In the genomic region with DNA sequence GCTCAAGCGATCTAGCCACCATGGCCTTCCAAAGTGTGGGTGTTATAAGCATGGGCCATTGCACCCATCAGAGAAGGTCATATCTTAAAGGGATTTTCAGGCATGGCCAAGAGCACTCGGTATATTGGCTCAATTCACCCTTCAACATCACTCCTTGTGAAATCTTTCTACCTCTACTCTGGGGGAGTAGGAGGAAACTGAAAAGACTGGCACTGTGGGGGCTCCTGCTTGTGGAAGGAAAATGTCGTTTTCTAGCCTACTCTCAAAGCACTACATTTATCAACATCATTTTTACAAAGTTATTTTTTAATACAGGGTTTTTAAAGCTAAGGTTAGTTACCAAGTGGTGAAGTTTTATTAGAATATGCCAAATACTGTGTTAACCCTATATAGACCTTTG, we compare ENCODE assay signal across 35 cellular contexts. TPM values are rescaled to one million over a fixed set of nuclear protein-coding genes. Genes with fewer than 3 reads are reported as not detected.
"Had no signal": no experiment of that assay in that cellular context is flagged by ENCODE, and none has a peak within 500 bp of the region (broad histone marks: within the 10 kb centered on the region; RNA-seq: fewer than 3 reads in every experiment).

No MANE protein-coding gene starts in this region.

- H3K27me3 Mint-ChIP-seq: activated CD4-positive, alpha-beta memory T cell treated with anti-CD3 and anti-CD28 coated beads, Interleukin-2, amount 10 ng/mL, durations not matched to agents 7 days and 5 days; activated CD8-positive, alpha-beta memory T cell treated with anti-CD3 and anti-CD28 coated beads, Interleukin-2, amount 10 ng/mL, durations not matched to agents 7 days and 5 days; activated naive CD4-positive, alpha-beta T cell treated with anti-CD3 and anti-CD28 coated beads, Interleukin-2, amount 10 ng/mL, durations not matched to agents 7 days and 5 days; activated naive CD8-positive, alpha-beta T cell treated with anti-CD3 and anti-CD28 coated beads, Interleukin-2, amount 10 ng/mL, durations not matched to agents 7 days and 5 days; activated naive CD8-positive, alpha-beta T cell treated with anti-CD3 and anti-CD28 coated beads, Interleukin-2, amount 50 U/mL, for 24 hours; activated T-cell treated with anti-CD3 and anti-CD28 coated beads, Interleukin-2, amount 50 U/mL, for 24 hours had no signal

- H3K4me1 Mint-ChIP-seq: activated CD4-positive, alpha-beta memory T cell treated with anti-CD3 and anti-CD28 coated beads, Interleukin-2, amount 10 ng/mL, durations not matched to agents 7 days and 5 days; activated CD4-positive, alpha-beta T cell treated with anti-CD3 and anti-CD28 coated beads for 36 hours; activated CD4-positive, alpha-beta T cell treated with anti-CD3 and anti-CD28 coated beads, Interleukin-2, amount 10 ng/mL, durations not matched to agents 7 days and 5 days; activated CD8-positive, alpha-beta memory T cell treated with anti-CD3 and anti-CD28 coated beads, Interleukin-2, amount 10 ng/mL, durations not matched to agents 7 days and 5 days; activated naive CD4-positive, alpha-beta T cell treated with anti-CD3 and anti-CD28 coated beads, Interleukin-2, amount 10 ng/mL, durations not matched to agents 7 days and 5 days; activated naive CD4-positive, alpha-beta T cell treated with anti-CD3 and anti-CD28 coated beads, Interleukin-2, amount 50 U/mL, for 24 hours; activated naive CD8-positive, alpha-beta T cell treated with anti-CD3 and anti-CD28 coated beads, Interleukin-2, amount 10 ng/mL, durations not matched to agents 7 days and 5 days; activated naive CD8-positive, alpha-beta T cell treated with anti-CD3 and anti-CD28 coated beads, Interleukin-2, amount 50 U/mL, for 24 hours; brain had no signal

- H3K27ac ChIP-seq: ascending aorta, cardiac muscle cell, WERI-Rb-1 had no signal

- H3K4me3 Mint-ChIP-seq: activated CD4-positive, alpha-beta memory T cell treated with anti-CD3 and anti-CD28 coated beads, Interleukin-2, amount 10 ng/mL, durations not matched to agents 7 days and 5 days; activated CD4-positive, alpha-beta T cell treated with anti-CD3 and anti-CD28 coated beads for 36 hours; activated CD4-positive, alpha-beta T cell treated with anti-CD3 and anti-CD28 coated beads, Interleukin-2, amount 10 ng/mL, durations not matched to agents 7 days and 5 days; activated CD8-positive, alpha-beta memory T cell treated with anti-CD3 and anti-CD28 coated beads, Interleukin-2, amount 10 ng/mL, durations not matched to agents 7 days and 5 days; activated CD8-positive, alpha-beta T cell treated with anti-CD3 and anti-CD28 coated beads, Interleukin-2, amount 10 ng/mL, durations not matched to agents 7 days and 5 days; activated naive CD4-positive, alpha-beta T cell treated with anti-CD3 and anti-CD28 coated beads, Interleukin-2, amount 10 ng/mL, durations not matched to agents 7 days and 5 days; activated naive CD4-positive, alpha-beta T cell treated with anti-CD3 and anti-CD28 coated beads, Interleukin-2, amount 50 U/mL, for 24 hours; activated naive CD8-positive, alpha-beta T cell; activated naive CD8-positive, alpha-beta T cell treated with anti-CD3 and anti-CD28 coated beads, Interleukin-2, amount 10 ng/mL, durations not matched to agents 7 days and 5 days; activated naive CD8-positive, alpha-beta T cell treated with anti-CD3 and anti-CD28 coated beads, Interleukin-2, amount 50 U/mL, for 24 hours; activated T-cell treated with anti-CD3 and anti-CD28 coated beads, Interleukin-2, amount 50 U/mL, for 24 hours; brain; T-helper 1 cell treated with Interleukin-12 subunit alpha and Interleukin-12 subunit beta and Interleukin-4 antibody, amounts not matched to agents 30 μg/mL and 1 μg/mL, for 36 hours; T-helper 2 cell treated with Interferon-gamma antibody and Interleukin-4, amounts not matched to agents 5 μg/mL and 100 μg/mL, for 36 hours; WTC11 had no signal

- H3K36me3 Mint-ChIP-seq: activated CD8-positive, alpha-beta memory T cell treated with anti-CD3 and anti-CD28 coated beads, Interleukin-2, amount 10 ng/mL, durations not matched to agents 7 days and 5 days; activated naive CD4-positive, alpha-beta T cell treated with anti-CD3 and anti-CD28 coated beads, Interleukin-2, amount 10 ng/mL, durations not matched to agents 7 days and 5 days; activated naive CD4-positive, alpha-beta T cell treated with anti-CD3 and anti-CD28 coated beads, Interleukin-2, amount 50 U/mL, for 24 hours; activated naive CD8-positive, alpha-beta T cell; activated naive CD8-positive, alpha-beta T cell treated with anti-CD3 and anti-CD28 coated beads, Interleukin-2, amount 10 ng/mL, durations not matched to agents 7 days and 5 days; brain; WTC11 had no signal

- H3K27ac Mint-ChIP-seq: activated CD4-positive, alpha-beta memory T cell treated with anti-CD3 and anti-CD28 coated beads, Interleukin-2, amount 10 ng/mL, durations not matched to agents 7 days and 5 days; activated CD4-positive, alpha-beta T cell treated with anti-CD3 and anti-CD28 coated beads for 36 hours; activated CD4-positive, alpha-beta T cell treated with anti-CD3 and anti-CD28 coated beads, Interleukin-2, amount 10 ng/mL, durations not matched to agents 7 days and 5 days; activated CD8-positive, alpha-beta memory T cell treated with anti-CD3 and anti-CD28 coated beads, Interleukin-2, amount 10 ng/mL, durations not matched to agents 7 days and 5 days; activated CD8-positive, alpha-beta T cell treated with anti-CD3 and anti-CD28 coated beads, Interleukin-2, amount 10 ng/mL, durations not matched to agents 7 days and 5 days; activated naive CD4-positive, alpha-beta T cell treated with anti-CD3 and anti-CD28 coated beads, Interleukin-2, amount 10 ng/mL, durations not matched to agents 7 days and 5 days; activated naive CD4-positive, alpha-beta T cell treated with anti-CD3 and anti-CD28 coated beads, Interleukin-2, amount 50 U/mL, for 24 hours; activated naive CD8-positive, alpha-beta T cell; activated naive CD8-positive, alpha-beta T cell treated with anti-CD3 and anti-CD28 coated beads, Interleukin-2, amount 10 ng/mL, durations not matched to agents 7 days and 5 days; activated naive CD8-positive, alpha-beta T cell treated with anti-CD3 and anti-CD28 coated beads, Interleukin-2, amount 50 U/mL, for 24 hours; activated T-cell treated with anti-CD3 and anti-CD28 coated beads, Interleukin-2, amount 50 U/mL, for 24 hours; activated T-helper 2 cell treated with anti-CD3 and anti-CD28 coated beads, Interferon-gamma antibody, Interleukin-2, Interleukin-4, amounts not matched to agents 10 μg/mL and 5 μg/mL and 100 μg/mL, durations not matched to agents 14 hours and 24 hours and 36 hours; brain; T-helper 1 cell treated with Interleukin-12 subunit alpha and Interleukin-12 subunit beta and Interleukin-4 antibody, amounts not matched to agents 30 μg/mL and 1 μg/mL, for 36 hours; T-helper 2 cell treated with Interferon-gamma antibody and Interleukin-4, amounts not matched to agents 5 μg/mL and 100 μg/mL, for 36 hours; WTC11 had no signal

- H3K9me3 ChIP-seq: ascending aorta had no signal

- H3K4me1 ChIP-seq: ascending aorta had no signal

- DNase-seq: activated CD4-positive, alpha-beta memory T cell treated with anti-CD3 and anti-CD28 coated beads, Interleukin-2, amount 10 ng/mL, durations not matched to agents 7 days and 5 days; activated CD4-positive, alpha-beta T cell treated with anti-CD3 and anti-CD28 coated beads for 1 hour; activated CD4-positive, alpha-beta T cell treated with anti-CD3 and anti-CD28 coated beads for 36 hours; activated CD4-positive, alpha-beta T cell treated with anti-CD3 and anti-CD28 coated beads for 48 hours; activated CD4-positive, alpha-beta T cell treated with anti-CD3 and anti-CD28 coated beads, Interleukin-2, amount 10 ng/mL, durations not matched to agents 7 days and 5 days; activated CD4-positive, alpha-beta T cell treated with anti-CD3 and anti-CD28 coated beads, Interleukin-2, amount 50 U/mL, for 48 hours; activated CD4-positive, CD25-positive, alpha-beta regulatory T cell; activated CD8-positive, alpha-beta memory T cell treated with anti-CD3 and anti-CD28 coated beads for 24 hours; activated CD8-positive, alpha-beta memory T cell treated with anti-CD3 and anti-CD28 coated beads, Interleukin-2, amount 10 ng/mL, durations not matched to agents 7 days and 5 days; activated CD8-positive, alpha-beta memory T cell treated with anti-CD3 and anti-CD28 coated beads, Interleukin-2, amount 50 U/mL, for 48 hours; activated CD8-positive, alpha-beta T cell treated with anti-CD3 and anti-CD28 coated beads, Interleukin-2, amount 10 ng/mL, durations not matched to agents 7 days and 5 days; activated effector memory CD4-positive, alpha-beta T cell treated with Interleukin-2 at 50 U/mL for 16 hours; activated gamma-delta T cell; activated naive CD4-positive, alpha-beta T cell treated with anti-CD3 and anti-CD28 coated beads, Interleukin-2, amount 10 ng/mL, durations not matched to agents 7 days and 5 days; activated naive CD4-positive, alpha-beta T cell treated with Interleukin-2 at 50 U/mL for 16 hours; activated naive CD8-positive, alpha-beta T cell treated with anti-CD3 and anti-CD28 coated beads, Interleukin-2, amount 10 ng/mL, durations not matched to agents 7 days and 5 days; activated naive CD8-positive, alpha-beta T cell treated with anti-CD3 and anti-CD28 coated beads, Interleukin-2, amount 50 U/mL, for 24 hours; activated T-cell treated with anti-CD3 and anti-CD28 coated beads, Interleukin-2, amount 50 U/mL, for 24 hours; activated T-cell treated with anti-CD3 and anti-CD28 coated beads, Interleukin-2, amount 50 U/mL, for 48 hours; amygdala; anterior cingulate cortex; central memory CD4-positive, alpha-beta T cell; T-helper 2 cell; T-helper 9 cell; WERI-Rb-1 had no signal

- H3K9me3 Mint-ChIP-seq: activated CD4-positive, alpha-beta memory T cell treated with anti-CD3 and anti-CD28 coated beads, Interleukin-2, amount 10 ng/mL, durations not matched to agents 7 days and 5 days; activated CD4-positive, alpha-beta T cell treated with anti-CD3 and anti-CD28 coated beads, Interleukin-2, amount 10 ng/mL, durations not matched to agents 7 days and 5 days; activated naive CD4-positive, alpha-beta T cell treated with anti-CD3 and anti-CD28 coated beads, Interleukin-2, amount 10 ng/mL, durations not matched to agents 7 days and 5 days; activated naive CD4-positive, alpha-beta T cell treated with anti-CD3 and anti-CD28 coated beads, Interleukin-2, amount 50 U/mL, for 24 hours; activated naive CD8-positive, alpha-beta T cell treated with anti-CD3 and anti-CD28 coated beads, Interleukin-2, amount 10 ng/mL, durations not matched to agents 7 days and 5 days; activated naive CD8-positive, alpha-beta T cell treated with anti-CD3 and anti-CD28 coated beads, Interleukin-2, amount 50 U/mL, for 24 hours; activated T-cell treated with anti-CD3 and anti-CD28 coated beads, Interleukin-2, amount 50 U/mL, for 24 hours; activated T-helper 2 cell treated with anti-CD3 and anti-CD28 coated beads, Interferon-gamma antibody, Interleukin-2, Interleukin-4, amounts not matched to agents 10 μg/mL and 5 μg/mL and 100 μg/mL, durations not matched to agents 14 hours and 24 hours and 36 hours; brain; T-helper 1 cell treated with Interleukin-12 subunit alpha and Interleukin-12 subunit beta and Interleukin-4 antibody, amounts not matched to agents 30 μg/mL and 1 μg/mL, for 36 hours; T-helper 2 cell treated with Interferon-gamma antibody and Interleukin-4, amounts not matched to agents 5 μg/mL and 100 μg/mL, for 36 hours had no signal

- H3K27me3 ChIP-seq: ascending aorta, cardiac muscle cell had no signal

RNA-seq across cellular contexts. Expression of gene CACNB2, which starts 42.0 kb away (rescaled TPM):
- total RNA-seq: activated CD4-positive, alpha-beta memory T cell treated with anti-CD3 and anti-CD28 coated beads, Interleukin-2, amount 10 ng/mL, durations not matched to agents 7 days and 5 days; activated CD4-positive, alpha-beta T cell treated with anti-CD3 and anti-CD28 coated beads for 36 hours; activated CD4-positive, alpha-beta T cell treated with anti-CD3 and anti-CD28 coated beads, Interleukin-2, amount 10 ng/mL, durations not matched to agents 7 days and 5 days; activated CD8-positive, alpha-beta memory T cell treated with anti-CD3 and anti-CD28 coated beads, Interleukin-2, amount 10 ng/mL, durations not matched to agents 7 days and 5 days; activated CD8-positive, alpha-beta T cell treated with anti-CD3 and anti-CD28 coated beads, Interleukin-2, amount 10 ng/mL, durations not matched to agents 7 days and 5 days; activated naive CD8-positive, alpha-beta T cell treated with anti-CD3 and anti-CD28 coated beads, Interleukin-2, amount 10 ng/mL, durations not matched to agents 7 days and 5 days; bronchial epithelial cell had no signal
